Comparison of ENCODE assay signal across 8 cellular contexts in genomic region chr19:50794074-50794777, GRCh38. TPM values are rescaled to one million over a fixed set of nuclear protein-coding genes. Genes with fewer than 3 reads are reported as not detected.
A peak's percentile ranks its signal among the peaks of the same experiment; 100 is the strongest.
DNase-seq lines count a peak whose midpoint lies in the region; ATAC-seq and TF ChIP-seq lines count a peak whose summit lies in the region.

No MANE protein-coding gene starts in this region.

- H3K27me3 Mint-ChIP-seq in T-helper 1 cell treated with Interleukin-12 subunit alpha and Interleukin-12 subunit beta and Interleukin-4 antibody, amounts not matched to agents 30 μg/mL and 1 μg/mL, for 36 hours (ENCODE audit: low read depth): no peaks in the 10 kb centered on the region
- H3K27me3 Mint-ChIP-seq in activated B cell treated with CpG ODN at 0.5 μM for 24 hours: no peaks in the 10 kb centered on the region

- H3K4ac ChIP-seq in neuronal stem cell (ENCODE audit: low read length): no peak overlapping the region

- peaks cover 0 to 2% of the 10 kb centered on the region in 2 donors for H3K9me3 ChIP-seq in neuronal stem cell (replicated peaks in 1 of 2; ENCODE audit: control insufficient read depth in 2 of 2, insufficient read depth in 1 of 2, low read depth in 1 of 2, low read length in 2 of 2)

- H3K27me3 ChIP-seq in neuronal stem cell (ENCODE audit: control insufficient read depth in 3 of 3, insufficient read depth in 3 of 3, low read depth in 1 of 3, low read length in 3 of 3): no peaks in the 10 kb centered on the region

- no peak overlapping the region for H2BK120ac ChIP-seq in neuronal stem cell (ENCODE audit: low read depth, low read length)

- H3K4me1 ChIP-seq in neuronal stem cell (ENCODE audit: control insufficient read depth in 2 of 2, insufficient read depth in 1 of 2, low read depth in 1 of 2, low read length in 2 of 2): peaks cover 0 to 5% of the 10 kb centered on the region in 2 donors

- no peak overlapping the region for H3K4me2 ChIP-seq in neuronal stem cell (ENCODE audit: insufficient read depth, low read length, poor library complexity, severe bottlenecking)

- H2BK15ac ChIP-seq in neuronal stem cell (ENCODE audit: low read length): no peak overlapping the region

- no peak overlapping the region for H2AK5ac ChIP-seq in neuronal stem cell (ENCODE audit: low read depth, low read length)

- H4K91ac ChIP-seq in neuronal stem cell (ENCODE audit: low read depth, low read length, poor library complexity): no peak overlapping the region

- H3K4me3 Mint-ChIP-seq in T-helper 1 cell treated with Interleukin-12 subunit alpha and Interleukin-12 subunit beta and Interleukin-4 antibody, amounts not matched to agents 30 μg/mL and 1 μg/mL, for 36 hours: no peak overlapping the region
- no peak overlapping the region for H3K4me3 Mint-ChIP-seq in activated B cell treated with CpG ODN at 0.5 μM for 24 hours

- no peak overlapping the region for H4K8ac ChIP-seq in neuronal stem cell (ENCODE audit: low read depth, low read length)

- DNase-seq in T-helper 1 cell (no peak), Kasumi-1 (lab: John Stamatoyannopoulos, UW) (peak; percentile 45 to 66), activated B cell treated with CpG ODN at 0.5 μM for 24 hours (no peak), neuronal stem cell (ENCODE audit: low spot score) (no peak), NCI-H2196 treated with DMSO at 0.1 percent for 48 hours (lab: John Stamatoyannopoulos, UW; ENCODE audit: unreplicated experiment) (no peak), putamen (ENCODE audit: low spot score) (no peak)

- POLR2A ChIA-PET in activated B cell treated with CpG ODN at 0.5 μM for 24 hours (lab: Charles Lee): interaction anchor here (1.7 to 3.4 kb wide), 2 partner anchors 10 to 128 kb away, joined by 6 to 14 read pairs; no protein-coding TSS in a partner anchor

- peaks cover 4% of the 10 kb centered on the region for H3K4me1 Mint-ChIP-seq in T-helper 1 cell treated with Interleukin-12 subunit alpha and Interleukin-12 subunit beta and Interleukin-4 antibody, amounts not matched to agents 30 μg/mL and 1 μg/mL, for 36 hours (ENCODE audit: low read depth)
- H3K4me1 Mint-ChIP-seq in activated B cell treated with CpG ODN at 0.5 μM for 24 hours: peaks cover 9% of the 10 kb centered on the region

- ATAC-seq in activated B cell treated with CpG ODN at 0.5 μM for 24 hours (ENCODE audit: low read depth): peak; percentile 64
- ATAC-seq in HG03139 (IDR thresholded peaks at IDR 0.05; ENCODE audit: unreplicated experiment): no peak

- no peak overlapping the region for H3K27ac ChIP-seq in neuronal stem cell (replicated peaks; ENCODE audit: low read length)

- no peak overlapping the region for H2BK12ac ChIP-seq in neuronal stem cell (ENCODE audit: low read length)

- H3K27ac Mint-ChIP-seq in T-helper 1 cell treated with Interleukin-12 subunit alpha and Interleukin-12 subunit beta and Interleukin-4 antibody, amounts not matched to agents 30 μg/mL and 1 μg/mL, for 36 hours: peak overlapping the region; percentile 57
- peak overlapping the region; percentile 24 for H3K27ac Mint-ChIP-seq in activated B cell treated with CpG ODN at 0.5 μM for 24 hours

- H3K79me1 ChIP-seq in neuronal stem cell (ENCODE audit: low read depth, low read length): peaks cover 6% of the 10 kb centered on the region

- H3K9me3 Mint-ChIP-seq in T-helper 1 cell treated with Interleukin-12 subunit alpha and Interleukin-12 subunit beta and Interleukin-4 antibody, amounts not matched to agents 30 μg/mL and 1 μg/mL, for 36 hours: no peaks in the 10 kb centered on the region
- no peaks in the 10 kb centered on the region for H3K9me3 Mint-ChIP-seq in activated B cell treated with CpG ODN at 0.5 μM for 24 hours

- H2AFZ ChIP-seq in neuronal stem cell (ENCODE audit: low read length): no peak overlapping the region

- no peak overlapping the region for H2BK5ac ChIP-seq in neuronal stem cell (ENCODE audit: low read length)

- 100% methylated on average over 1 of the region's 11 CpGs; no CpG with 5 or more reads in 1 of the 2 donors for WGBS in neuronal stem cell (ENCODE audit: extremely low coverage in 2 of 2, insufficient read length in 2 of 2, insufficient replicate concordance in 1 of 2), 2 donors

- H3K18ac ChIP-seq in neuronal stem cell (ENCODE audit: low read length): peak overlapping the region; percentile 9

- peaks cover 31 to 43% of the 10 kb centered on the region in 2 donors for H3K36me3 ChIP-seq in neuronal stem cell (replicated peaks in 1 of 2; ENCODE audit: control insufficient read depth in 2 of 2, insufficient read depth in 2 of 2, low read length in 2 of 2)

- peak overlapping the region; percentile 58 for H3K23ac ChIP-seq in neuronal stem cell (ENCODE audit: low read depth, low read length, poor library complexity)

- H3K14ac ChIP-seq in neuronal stem cell (ENCODE audit: low read length): no peak overlapping the region

- H3K36me3 Mint-ChIP-seq in T-helper 1 cell treated with Interleukin-12 subunit alpha and Interleukin-12 subunit beta and Interleukin-4 antibody, amounts not matched to agents 30 μg/mL and 1 μg/mL, for 36 hours (ENCODE audit: low read depth): peaks cover 5% of the 10 kb centered on the region
- peaks cover 22% of the 10 kb centered on the region for H3K36me3 Mint-ChIP-seq in activated B cell treated with CpG ODN at 0.5 μM for 24 hours (ENCODE audit: low read depth)

- CTCF ChIA-PET in activated B cell treated with CpG ODN at 0.5 μM for 24 hours (lab: Charles Lee): interaction anchor here (2.0 to 2.4 kb wide), 2 partner anchors 127 to 128 kb away, joined by 6 to 13 read pairs; no protein-coding TSS in a partner anchor

- TF ChIP-seq CTCF in activated B cell treated with CpG ODN at 0.5 μM for 24 hours (IDR thresholded peaks at IDR 0.05): no peak

- peak overlapping the region; percentile 55 for H3K9ac ChIP-seq in neuronal stem cell (ENCODE audit: low read depth, low read length, poor library complexity)

- intact Hi-C loops in activated B cell treated with CpG ODN at 0.5 μM for 24 hours (cut with micrococcal nuclease): loop anchor here (1.0 kb wide), 1 partner anchor 128 kb away; no protein-coding TSS in a partner anchor

- no peak overlapping the region for H3K4me3 ChIP-seq in neuronal stem cell (ENCODE audit: low read length in 2 of 2)

RNA-seq across cellular contexts. Expression of gene ACP4, which starts 4.0 kb away (rescaled TPM):
- total RNA-seq in activated B cell treated with CpG ODN at 0.5 μM for 24 hours: not detected in 2 replicates
- polyA plus RNA-seq in neuronal stem cell (2013, experiment 1 of 2): not detected
- not detected for polyA plus RNA-seq in neuronal stem cell (2013, experiment 2 of 2)

RNA-seq across cellular contexts. Expression of gene GPR32, which starts 24.0 kb away (rescaled TPM):
- not detected in 2 replicates for total RNA-seq in activated B cell treated with CpG ODN at 0.5 μM for 24 hours
- not detected for polyA plus RNA-seq in neuronal stem cell (2013, experiment 1 of 2)
- polyA plus RNA-seq in neuronal stem cell (2013, experiment 2 of 2): not detected

RNA-seq across cellular contexts. Expression of gene KLK1, which starts 29.4 kb away (rescaled TPM):
- total RNA-seq in activated B cell treated with CpG ODN at 0.5 μM for 24 hours: 10.0 and 13.0 TPM in 2 replicates
- not detected for polyA plus RNA-seq in neuronal stem cell (2013, experiment 1 of 2)
- not detected for polyA plus RNA-seq in neuronal stem cell (2013, experiment 2 of 2)

RNA-seq across cellular contexts. Expression of gene KLK15, which starts 39.1 kb away (rescaled TPM):
- not detected in 2 replicates for total RNA-seq in activated B cell treated with CpG ODN at 0.5 μM for 24 hours
- polyA plus RNA-seq in neuronal stem cell (2013, experiment 1 of 2): not detected
- polyA plus RNA-seq in neuronal stem cell (2013, experiment 2 of 2): not detected

Comparison
In these comparisons a context has a peak if more than half of its experiments do, and no peak if none do; other contexts are left out.
1. DNase-seq: peak in Kasumi-1 (2 of 2); none in T-helper 1 cell (0 of 5), activated B cell treated with CpG ODN at 0.5 μM for 24 hours (single experiment), neuronal stem cell (single experiment), NCI-H2196 treated with DMSO at 0.1 percent for 48 hours (single experiment) and putamen (single experiment).